In the genomic region with DNA sequence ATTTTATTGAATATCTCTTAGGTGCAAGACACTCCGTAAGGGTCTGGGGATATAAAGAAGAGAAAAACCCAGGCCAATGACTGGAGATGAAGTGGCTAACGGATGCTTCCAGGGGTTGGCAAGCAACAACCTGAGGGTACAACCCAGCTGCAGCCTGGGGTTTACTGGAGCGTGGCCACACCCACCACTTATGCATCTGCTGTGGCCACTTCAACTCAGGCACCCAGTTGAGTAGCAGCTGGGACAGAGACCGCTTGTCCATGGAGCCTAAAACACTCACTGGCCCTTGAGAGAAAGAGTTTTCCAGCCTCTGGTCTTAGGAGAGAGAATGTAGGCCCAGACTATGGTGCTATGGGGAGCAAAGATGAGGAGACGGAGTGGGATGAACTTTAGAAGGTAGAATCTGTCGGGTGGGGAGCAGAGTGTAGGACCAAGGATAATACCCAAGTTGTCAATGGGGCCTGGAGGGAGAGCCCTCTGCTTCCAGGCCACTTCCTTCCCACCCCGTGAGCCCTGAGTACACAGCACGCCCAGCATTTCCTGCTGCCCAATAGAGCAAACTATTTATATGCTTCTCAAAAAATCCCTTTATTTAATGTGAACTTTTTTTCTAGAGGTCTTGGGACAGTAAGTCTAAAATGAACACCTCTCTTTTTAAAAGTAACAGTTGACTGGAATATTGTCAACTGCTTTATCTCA, we compare ENCODE assay signal across 12 cellular contexts. TPM values are rescaled to one million over a fixed set of nuclear protein-coding genes. Genes with fewer than 3 reads are reported as not detected.
DNase-seq lines count a peak whose midpoint lies in the region; ATAC-seq, FAIRE-seq and TF ChIP-seq lines count a peak whose summit lies in the region.
"Had no signal": no experiment of that assay in that cellular context is flagged by ENCODE, and none has a peak within 500 bp of the region (broad histone marks: within the 10 kb centered on the region; RNA-seq: fewer than 3 reads in every experiment).

No MANE protein-coding gene starts in this region.

- H3K36me3 ChIP-seq in SK-N-SH (replicated peaks in 1 of 2; ENCODE audit: control insufficient read depth in 1 of 2, insufficient read depth in 2 of 2, low read length in 1 of 2) (no peaks in the 10 kb centered on the region), kidney (ENCODE audit: control insufficient read depth in 1 of 2, insufficient read depth in 2 of 2, low read length in 2 of 2) (no peaks in the 10 kb centered on the region), upper lobe of left lung (no peaks in the 10 kb centered on the region)

- H3K4me2 ChIP-seq in SK-N-SH, result peak overlapping the region; percentile 69; the same call in 1 of the 2 replicates

- H3K4me1 ChIP-seq in SK-N-SH (ENCODE audit: control insufficient read depth in 1 of 2, insufficient read depth in 2 of 2, low read depth in 1 of 2, low read length in 1 of 2) (peaks cover 3 to 18% of the 10 kb centered on the region in 2 experiments; a peak in 3 of 4 replicates), kidney (ENCODE audit: control insufficient read depth in 1 of 2, insufficient read depth in 1 of 2, low read depth in 1 of 2, low read length in 2 of 2) (peaks cover 13 to 36% of the 10 kb centered on the region in 2 donors), upper lobe of left lung (peaks cover 27 to 56% (median 34%) of the 10 kb centered on the region in 4 donors)

- H3K79me2 ChIP-seq in SK-N-SH (ENCODE audit: insufficient read depth), result no peaks in the 10 kb centered on the region

- DNase-seq in SK-N-SH (no peak), RCC 7860 (ENCODE audit: low spot score) (peak; percentile 76), kidney (no peak), upper lobe of left lung (peak in 1 of 2 donors; percentile 67), G401 (ENCODE audit: low spot score) (no peak)
- DNase-seq in stimulated activated CD4-positive, alpha-beta T cell treated with anti-CD3 and anti-CD28 coated beads, Interleukin-4, amount 100 ng/mL, for 1 hour, result no peak
- DNase-seq: activated gamma-delta T cell treated with Interleukin-2 at 50 U/mL for 16 hours; effector CD4-positive, alpha-beta T cell; NCI-H446 treated with DMSO at 0.1 percent for 48 hours had no signal

- no peaks in the 10 kb centered on the region for H3K9me2 ChIP-seq in SK-N-SH

- peak overlapping the region; percentile 55; the same call in 1 of the 2 replicates for H3K9ac ChIP-seq in SK-N-SH
- H3K9ac ChIP-seq in kidney (ENCODE audit: low read length in 2 of 2), result no peak overlapping the region

- H2AFZ ChIP-seq in SK-N-SH (ENCODE audit: low read depth), result 0 out of 2 replicates have a peak overlapping the region, but pooled peaks have one; percentile 12

- TF ChIP-seq POLR2A in upper lobe of left lung (IDR thresholded peaks at IDR 0.05), result peak in 1 of 4 donors; percentile 17

- no peaks in the 10 kb centered on the region for H4K20me1 ChIP-seq in SK-N-SH (ENCODE audit: insufficient read depth)

- peaks cover 24% of the 10 kb centered on the region for H3F3A ChIP-seq in SK-N-SH (replicated peaks; ENCODE audit: insufficient read depth)

- no peak overlapping the region for H3K4me3 ChIP-seq in SK-N-SH (ENCODE audit: low read depth in 2 of 2, low read length in 1 of 2)
- H3K4me3 ChIP-seq in kidney (ENCODE audit: low read length in 2 of 2), result no peak overlapping the region
- H3K4me3 ChIP-seq in upper lobe of left lung, result no peak overlapping the region

- H3K27ac ChIP-seq in SK-N-SH (ENCODE audit: low read depth in 2 of 2, low read length in 1 of 2) (peak overlapping the region; percentile 25 to 84; a peak in 3 of 4 replicates), kidney (ENCODE audit: low read depth in 2 of 2, low read length in 2 of 2) (peak overlapping the region; percentile 74 to 77), upper lobe of left lung (peak overlapping the region; percentile 49 to 77 (median 69))

- ATAC-seq in SK-N-SH treated with all-trans-retinoic acid at 6 μM for 48 hours, result no peak; the same call in none of the 3 replicates
- peak; percentile 42 to 57 for ATAC-seq in upper lobe of left lung (ENCODE audit: low FRiP score in 2 of 2)
- no peak for ATAC-seq in GM19455 (IDR thresholded peaks at IDR 0.05; ENCODE audit: unreplicated experiment)
- ATAC-seq: sciatic nerve had no signal

- intact Hi-C loops in kidney (cut with DNase I), result no loop called here

- TF ChIP-seq RAD21 in SK-N-SH (IDR thresholded peaks at IDR 0.05; ENCODE audit: low read length), result no peak

- H3K9me3 ChIP-seq in SK-N-SH (no peaks in the 10 kb centered on the region), kidney (ENCODE audit: control insufficient read depth in 1 of 2, low read length in 2 of 2) (no peaks in the 10 kb centered on the region), upper lobe of left lung (no peaks in the 10 kb centered on the region)

- POLR2A ChIA-PET in SK-N-SH (lab: Yijun Ruan, JAX), result no interaction called here

- no peak for TF ChIP-seq CTCF in SK-N-SH (IDR thresholded peaks at IDR 0.05)
- no peak for TF ChIP-seq CTCF in kidney (IDR thresholded peaks at IDR 0.05; ENCODE audit: borderline replicate concordance, extremely low read depth, insufficient read depth)
- no peak for TF ChIP-seq CTCF in upper lobe of left lung (IDR thresholded peaks at IDR 0.05)

- no peak for FAIRE-seq in RCC 7860 (lab: Jason Lieb, UNC)
- FAIRE-seq in kidney (lab: Jason Lieb, UNC), result no peak

- no peak for TF ChIP-seq EP300 in SK-N-SH (IDR thresholded peaks at IDR 0.05; ENCODE audit: borderline replicate concordance in 1 of 2, low read depth in 1 of 2, low read length in 1 of 2)
- no peak for TF ChIP-seq EP300 in upper lobe of left lung (IDR thresholded peaks at IDR 0.05)

- H3K27me3 ChIP-seq in SK-N-SH (ENCODE audit: insufficient read depth), result no peaks in the 10 kb centered on the region
- no peaks in the 10 kb centered on the region for H3K27me3 ChIP-seq in upper lobe of left lung

- in situ Hi-C loops in G401 (cut with HindIII; ENCODE audit: low sequenced_read_pairs), result no loop called here

- CTCF ChIA-PET in SK-N-SH (lab: Yijun Ruan, JAX), result interaction anchor here (2.6 kb wide), 1 partner anchor 11 kb away, joined by 6 read pairs; no protein-coding TSS in a partner anchor

- WGBS in SK-N-SH (ENCODE audit: low lambda C conversion rate), result 84% methylated on average over 8 of the region's 8 CpGs
- WGBS in upper lobe of left lung, 2 donors, result 54% methylated on average over 8 of the region's 8 CpGs

TF ChIP-seq in SK-N-SH, 30 proteins besides CTCF, POLR2A, EP300 and RAD21 (continues in another document):
- TF ChIP-seq TEAD4 (IDR thresholded peaks at IDR 0.05; ENCODE audit: borderline replicate concordance, insufficient read depth) (no peak), ELF1 (IDR thresholded peaks at IDR 0.05) (no peak), FOXJ3 (CRISPR knock-in tag; IDR thresholded peaks at IDR 0.05) (no peak), GABPA (IDR thresholded peaks at IDR 0.05; ENCODE audit: low read depth) (no peak)
- TF ChIP-seq, protein P1, sequence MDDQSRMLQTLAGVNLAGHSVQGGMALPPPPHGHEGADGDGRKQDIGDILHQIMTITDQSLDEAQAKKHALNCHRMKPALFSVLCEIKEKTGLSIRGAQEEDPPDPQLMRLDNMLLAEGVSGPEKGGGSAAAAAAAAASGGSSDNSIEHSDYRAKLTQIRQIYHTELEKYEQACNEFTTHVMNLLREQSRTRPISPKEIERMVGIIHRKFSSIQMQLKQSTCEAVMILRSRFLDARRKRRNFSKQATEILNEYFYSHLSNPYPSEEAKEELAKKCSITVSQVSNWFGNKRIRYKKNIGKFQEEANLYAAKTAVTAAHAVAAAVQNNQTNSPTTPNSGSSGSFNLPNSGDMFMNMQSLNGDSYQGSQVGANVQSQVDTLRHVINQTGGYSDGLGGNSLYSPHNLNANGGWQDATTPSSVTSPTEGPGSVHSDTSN (IDR thresholded peaks at IDR 0.05), result no peak

TF ChIP-seq in SK-N-SH treated with all-trans-retinoic acid at 6 μM for 48 hours, 23 proteins besides CTCF, POLR2A, EP300 and RAD21 (continues in another document):
- TF ChIP-seq ZNF70 (CRISPR knock-in tag; IDR thresholded peaks at IDR 0.05) (no peak), ZFP30 (CRISPR knock-in tag; IDR thresholded peaks at IDR 0.05) (no peak), CSDC2 (CRISPR knock-in tag; IDR thresholded peaks at IDR 0.05) (no peak), TCF4 (CRISPR knock-in tag; IDR thresholded peaks at IDR 0.05; ENCODE audit: borderline replicate concordance) (no peak), ZFP3 (CRISPR knock-in tag; IDR thresholded peaks at IDR 0.05) (no peak), ISL1 (CRISPR knock-in tag; IDR thresholded peaks at IDR 0.05) (no peak), CREB5 (CRISPR knock-in tag; IDR thresholded peaks at IDR 0.05; ENCODE audit: low read depth) (no peak), BACH2 (CRISPR knock-in tag; IDR thresholded peaks at IDR 0.05; ENCODE audit: borderline replicate concordance) (no peak), SNAI2 (CRISPR knock-in tag; IDR thresholded peaks at IDR 0.05) (no peak), RARB (CRISPR knock-in tag; IDR thresholded peaks at IDR 0.05) (no peak)

RNA-seq across cellular contexts. Expression of gene PXDC1, which starts 46.8 kb away (rescaled TPM):
- polyA plus RNA-seq in SK-N-SH (2012; rRNA removed) (14.1 and 14.5 TPM in 2 replicates), kidney (ENCODE audit: insufficient read depth, low read depth, low replicate concordance) (35.0 TPM)
- 17.3 and 19.2 TPM in 2 replicates for polyA plus RNA-seq in SK-N-SH (2012; cell fraction: cytosol; rRNA removed)
- polyA plus RNA-seq in SK-N-SH (2012; cell fraction: nucleus; rRNA removed), result 19.5 and 25.5 TPM in 2 replicates
- total RNA-seq in kidney (28.9 TPM), upper lobe of left lung (100 to 1,000 TPM in 3 of 6 donors, 10 to 100 TPM in 3; 51.6 to 118 (median 95.3) TPM)
- total RNA-seq in G401 (2014; rRNA removed; shearing (Covaris generic)), result 1.4 and 2.1 TPM in 2 replicates

RNA-seq across cellular contexts. Expression of gene FAM50B, which starts 50.8 kb away (rescaled TPM):
- 12.9 and 13.8 TPM in 2 replicates for polyA plus RNA-seq in SK-N-SH (2012; rRNA removed)
- 8.0 and 10.9 TPM in 2 replicates for polyA plus RNA-seq in SK-N-SH (2012; cell fraction: cytosol; rRNA removed)
- 8.0 and 8.2 TPM in 2 replicates for polyA plus RNA-seq in SK-N-SH (2012; cell fraction: nucleus; rRNA removed)
- 13.2 TPM for total RNA-seq in kidney
- 24.8 TPM for polyA plus RNA-seq in kidney (ENCODE audit: insufficient read depth, low read depth, low replicate concordance)
- 10 to 100 TPM; 11.7 to 23.3 (median 15.4) TPM for total RNA-seq in upper lobe of left lung
- total RNA-seq in G401 (2014; rRNA removed; shearing (Covaris generic)), result not detected in 2 replicates

Comparison
In these comparisons a context has a peak if more than half of its experiments do, and no peak if none do; other contexts are left out.
1. ATAC-seq: peak in upper lobe of left lung (2 of 2); none in SK-N-SH treated with all-trans-retinoic acid at 6 μM for 48 hours (single experiment) and GM19455 (single experiment).
2. RNA of gene FAM50B, which starts 50.8 kb away (total RNA-seq): 11.7 to 23.3 TPM in upper lobe of left lung and 13.2 TPM in kidney (single experiment); not detected in G401; every median in the first group is over 10 times any median in the second.
3. Peak in every context shown above with its lines, with median percentiles within 50 percentile points of each other: H3K27ac ChIP-seq.